Comparison of ENCODE assay signal across 13 cellular contexts in genomic region chr22:46620588-46621242, GRCh38. TPM values are rescaled to one million over a fixed set of nuclear protein-coding genes. Genes with fewer than 3 reads are reported as not detected.
DNase-seq lines count a peak whose midpoint lies in the region; ATAC-seq, FAIRE-seq and TF ChIP-seq lines count a peak whose summit lies in the region.
"Had no signal": no experiment of that assay in that cellular context is flagged by ENCODE, and none has a peak within 500 bp of the region (broad histone marks: within the 10 kb centered on the region; RNA-seq: fewer than 3 reads in every experiment).

No MANE protein-coding gene starts in this region.

- no peaks in the 10 kb centered on the region for H3K9me3 ChIP-seq in pancreas
- H3K9me3 ChIP-seq: BE2C had no signal

- no peaks in the 10 kb centered on the region for H3K4me1 ChIP-seq in pancreas

- peaks cover 0 to 2% (median 1%) of the 10 kb centered on the region in 3 donors for H3K27me3 Mint-ChIP-seq in CD14-positive monocyte (ENCODE audit: low read depth in 3 of 3)
- H3K27me3 Mint-ChIP-seq in stimulated activated memory B cell treated with anti-CD40 and anti-IgM and Interleukin-4, amounts not matched to agents 10 μg/mL and 1 μg/mL and 100 μg/mL, for 72 hours, result no peaks in the 10 kb centered on the region

- DNase-seq in CD14-positive monocyte (ENCODE audit: low spot score), result no peak
- peak in 1 of 2 experiments; percentile 77 for DNase-seq in HL-60 (ENCODE audit: low read depth in 1 of 2, low spot score in 1 of 2)
- DNase-seq in NCI-H226, result no peak
- DNase-seq in pancreas, result no peak
- DNase-seq: GOT3, NCI-H146, NCI-H2107, PC-3 had no signal

- ATAC-seq in stimulated activated memory B cell treated with anti-CD40 and anti-IgM and Interleukin-4, amounts not matched to agents 10 μg/mL and 1 μg/mL and 100 μg/mL, for 72 hours, result peak; percentile 10
- ATAC-seq in HG03469 (IDR thresholded peaks at IDR 0.05; ENCODE audit: unreplicated experiment) (no peak), pancreas (no peak)
- ATAC-seq: K562, PC-3 had no signal

- H3K4me3 ChIP-seq in HL-60 (replicated peaks; ENCODE audit: insufficient read depth, low read length), result peak overlapping the region; percentile 69
- H3K4me3 ChIP-seq in pancreas, result no peak overlapping the region
- H3K4me3 ChIP-seq: K562 had no signal

- H3K27ac Mint-ChIP-seq in CD14-positive monocyte, result peak overlapping the region in 3 of 7 donors; percentile 15 to 68 (median 30)
- no peak overlapping the region for H3K27ac Mint-ChIP-seq in stimulated activated memory B cell treated with anti-CD40 and anti-IgM and Interleukin-4, amounts not matched to agents 10 μg/mL and 1 μg/mL and 100 μg/mL, for 72 hours

- H3K27me3 ChIP-seq in HL-60 (ENCODE audit: insufficient read depth, poor library complexity, severe bottlenecking) (no peaks in the 10 kb centered on the region), layer of hippocampus (ENCODE audit: control insufficient read depth, insufficient read depth, low read length) (no peaks in the 10 kb centered on the region), pancreas (no peaks in the 10 kb centered on the region)
- H3K27me3 ChIP-seq: BE2C had no signal

- H3K36me3 ChIP-seq in pancreas, result no peaks in the 10 kb centered on the region

- no peaks in the 10 kb centered on the region for H3K9me3 Mint-ChIP-seq in CD14-positive monocyte
- H3K9me3 Mint-ChIP-seq in stimulated activated memory B cell treated with anti-CD40 and anti-IgM and Interleukin-4, amounts not matched to agents 10 μg/mL and 1 μg/mL and 100 μg/mL, for 72 hours, result no peaks in the 10 kb centered on the region

- H3K27ac ChIP-seq in HL-60 (replicated peaks) (peak overlapping the region; percentile 99), layer of hippocampus (ENCODE audit: low read depth, low read length) (peak overlapping the region; percentile 52), pancreas (no peak overlapping the region)

- peaks cover 74% of the 10 kb centered on the region for H3K4me1 Mint-ChIP-seq in CD14-positive monocyte
- H3K4me1 Mint-ChIP-seq in stimulated activated memory B cell treated with anti-CD40 and anti-IgM and Interleukin-4, amounts not matched to agents 10 μg/mL and 1 μg/mL and 100 μg/mL, for 72 hours, result peaks cover 61% of the 10 kb centered on the region

- H3K36me3 Mint-ChIP-seq in CD14-positive monocyte, result peaks cover 1 to 13% of the 10 kb centered on the region in 2 donors
- H3K36me3 Mint-ChIP-seq in stimulated activated memory B cell treated with anti-CD40 and anti-IgM and Interleukin-4, amounts not matched to agents 10 μg/mL and 1 μg/mL and 100 μg/mL, for 72 hours, result no peaks in the 10 kb centered on the region

- peak overlapping the region; percentile 30 to 45 for H3K4me3 Mint-ChIP-seq in CD14-positive monocyte
- no peak overlapping the region for H3K4me3 Mint-ChIP-seq in stimulated activated memory B cell treated with anti-CD40 and anti-IgM and Interleukin-4, amounts not matched to agents 10 μg/mL and 1 μg/mL and 100 μg/mL, for 72 hours

- intact Hi-C loops in CD14-positive monocyte (cut with micrococcal nuclease) (loop anchor here in 1 of 2 donors (5.0 kb wide), 1 partner anchor 58 kb away; no protein-coding TSS in a partner anchor), pancreas (cut with DNase I) (no loop called here)

- TF ChIP-seq CTCF in CD14-positive monocyte (IDR thresholded peaks at IDR 0.05), result no peak
- TF ChIP-seq CTCF in HL-60 (IDR thresholded peaks at IDR 0.05; ENCODE audit: insufficient read depth, low read length), result no peak
- TF ChIP-seq CTCF in pancreas (IDR thresholded peaks at IDR 0.05), result no peak

- WGBS in pancreas, 2 donors, result 92 to 95% methylated on average over 23 of the region's 23 CpGs

- no peak for FAIRE-seq in pancreas (lab: Jason Lieb, UNC)
- FAIRE-seq: K562 had no signal

RNA-seq across cellular contexts. Expression of gene GRAMD4, which starts 0.5 kb away (rescaled TPM):
- polyA plus RNA-seq in CD14-positive monocyte (10 to 100 TPM in 1 of 2 donors, 1 to 10 TPM in 1; 9.5 to 12.6 TPM), pancreas (10 to 100 TPM; 13.2 to 13.8 TPM)
- 10 to 100 TPM; 16.6 to 36.4 (median 23.6) TPM for total RNA-seq in pancreas

Comparison
In these comparisons a context has a peak if more than half of its experiments do, and no peak if none do; other contexts are left out.
1. H3K27ac ChIP-seq: peak in HL-60 (single experiment) and layer of hippocampus (single experiment); none in pancreas (0 of 4).